Comparison of ENCODE assay signal across 8 cellular contexts in the genomic region with DNA sequence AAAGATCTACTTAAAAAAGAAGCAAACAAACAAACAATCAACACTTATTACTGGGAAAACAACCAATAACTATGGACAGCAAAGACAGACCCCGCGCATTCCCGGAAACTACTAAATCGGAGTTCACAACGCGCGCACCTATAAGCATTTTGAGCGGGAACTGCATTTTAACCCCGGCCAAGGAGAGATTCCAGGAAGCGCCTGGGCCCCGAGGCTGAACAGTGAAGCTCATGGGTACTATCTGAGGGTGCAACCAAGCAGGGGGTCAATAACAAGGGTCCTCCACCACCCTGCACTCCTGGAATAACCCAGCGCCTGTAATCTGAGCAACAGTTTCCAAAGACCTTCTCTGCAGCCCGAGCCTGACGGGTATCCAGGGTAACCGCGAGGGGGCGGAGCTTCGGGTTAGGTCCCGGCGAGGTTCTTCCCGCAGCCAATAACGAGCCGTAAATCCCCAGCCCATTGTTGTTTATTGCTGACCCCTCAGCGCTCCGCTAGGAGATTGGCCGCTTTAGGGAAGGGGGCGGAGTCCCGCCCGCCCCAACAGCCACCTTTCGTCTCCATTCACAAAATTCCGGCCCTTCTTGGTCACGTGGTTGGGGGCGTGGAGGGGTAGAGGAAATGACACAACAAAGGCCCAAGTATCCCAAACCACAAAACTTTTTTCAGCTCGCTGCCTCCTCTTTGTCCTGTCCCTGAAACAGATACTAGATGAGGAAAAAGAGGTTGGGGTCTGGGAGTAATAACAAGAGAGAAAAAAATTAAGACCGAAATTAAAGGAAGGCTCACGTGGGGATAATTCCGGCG. TPM values are rescaled to one million over a fixed set of nuclear protein-coding genes. Genes with fewer than 3 reads are reported as not detected.
DNase-seq lines count a peak whose midpoint lies in the region; ATAC-seq and TF ChIP-seq lines count a peak whose summit lies in the region.

No MANE protein-coding gene starts in this region.

- CTCF ChIA-PET in activated CD8-positive, alpha-beta T cell treated with anti-CD3 and anti-CD28 coated beads, Interleukin-2, amount 10 ng/mL, durations not matched to agents 7 days and 5 days (lab: Charles Lee) = no interaction called here

- 3 to 8% methylated on average over 14 to 35 of the region's 38 CpGs for WGBS in endodermal cell (ENCODE audit: insufficient coverage in 1 of 2, insufficient read length in 1 of 2), 2 experiments

- H3K36me3 ChIP-seq in endodermal cell (ENCODE audit: control insufficient read depth, insufficient read depth, low read length) = no peaks in the 10 kb centered on the region

- H3K4me3 ChIP-seq in AG09309 (ENCODE audit: control insufficient read depth, low read depth, low read length) (peak overlapping the region; percentile 87), endodermal cell (ENCODE audit: low read length) (peak overlapping the region; percentile 95)

- DNase-seq in AG09309 (ENCODE audit: low read depth) (peak; percentile 92), NCI-H748 treated with DMSO at 0.1 percent for 48 hours (lab: John Stamatoyannopoulos, UW) (peak; percentile 96), endodermal cell (peak; percentile 99), lung microvascular endothelial cell (ENCODE audit: low read depth in 2 of 2) (peak; percentile 97 to 98)
- peak; percentile 59 for DNase-seq in activated CD8-positive, alpha-beta T cell treated with anti-CD3 and anti-CD28 coated beads, Interleukin-2, amount 10 ng/mL, durations not matched to agents 7 days and 5 days
- peak; percentile 13 to 26 (median 21) for DNase-seq in stimulated activated CD4-positive, alpha-beta T cell treated with anti-CD3 and anti-CD28 coated beads, TNF-alpha, amount 100 ng/mL, for 1 hour (ENCODE audit: low read depth in 3 of 3, low spot score in 1 of 3)

- no peaks in the 10 kb centered on the region for H3K27me3 ChIP-seq in endodermal cell (ENCODE audit: control insufficient read depth, insufficient read depth, low read length, poor library complexity, severe bottlenecking)

- H3K9me3 ChIP-seq in endodermal cell (ENCODE audit: control insufficient read depth, low read length) = no peaks in the 10 kb centered on the region

- no peaks in the 10 kb centered on the region for H3K9me3 Mint-ChIP-seq in activated CD8-positive, alpha-beta T cell treated with anti-CD3 and anti-CD28 coated beads, Interleukin-2, amount 10 ng/mL, durations not matched to agents 7 days and 5 days (ENCODE audit: insufficient read depth)
- H3K9me3 Mint-ChIP-seq in endodermal cell = no peaks in the 10 kb centered on the region

- POLR2A ChIA-PET in activated CD8-positive, alpha-beta T cell treated with anti-CD3 and anti-CD28 coated beads, Interleukin-2, amount 10 ng/mL, durations not matched to agents 7 days and 5 days (lab: Charles Lee) = no interaction called here

- no peaks in the 10 kb centered on the region for H3K4me1 Mint-ChIP-seq in activated CD8-positive, alpha-beta T cell treated with anti-CD3 and anti-CD28 coated beads, Interleukin-2, amount 10 ng/mL, durations not matched to agents 7 days and 5 days (ENCODE audit: low read depth)
- H3K4me1 Mint-ChIP-seq in endodermal cell = peaks cover 8% of the 10 kb centered on the region

- H3K4me3 Mint-ChIP-seq in activated CD8-positive, alpha-beta T cell treated with anti-CD3 and anti-CD28 coated beads, Interleukin-2, amount 10 ng/mL, durations not matched to agents 7 days and 5 days = no peak overlapping the region
- H3K4me3 Mint-ChIP-seq in endodermal cell = no peak overlapping the region

- no peaks in the 10 kb centered on the region for H3K27me3 Mint-ChIP-seq in activated CD8-positive, alpha-beta T cell treated with anti-CD3 and anti-CD28 coated beads, Interleukin-2, amount 10 ng/mL, durations not matched to agents 7 days and 5 days (ENCODE audit: low read depth)
- no peaks in the 10 kb centered on the region for H3K27me3 Mint-ChIP-seq in endodermal cell (ENCODE audit: insufficient read depth)

- H3K9ac ChIP-seq in endodermal cell (ENCODE audit: extremely low read depth, low read length, poor library complexity, severe bottlenecking) = peak overlapping the region; percentile 81

- TF ChIP-seq CTCF in AG09309 (IDR thresholded peaks at IDR 0.05; ENCODE audit: control insufficient read depth, insufficient read depth, low read depth, low read length, missing control alignments) (no peak), endodermal cell (conservative IDR thresholded peaks at IDR 0.05) (no peak)

- peak overlapping the region; percentile 93 for H3K27ac ChIP-seq in endodermal cell (ENCODE audit: low read depth, low read length)

- peak; percentile 68 for ATAC-seq in GM19025 (IDR thresholded peaks at IDR 0.05; ENCODE audit: low read depth, unreplicated experiment)
- peak; percentile 78 for ATAC-seq in HG03460 (IDR thresholded peaks at IDR 0.05; ENCODE audit: unreplicated experiment)
- peak; percentile 80 for ATAC-seq in activated CD8-positive, alpha-beta T cell treated with anti-CD3 and anti-CD28 coated beads, Interleukin-2, amount 10 ng/mL, durations not matched to agents 7 days and 5 days

- H3K36me3 Mint-ChIP-seq in activated CD8-positive, alpha-beta T cell treated with anti-CD3 and anti-CD28 coated beads, Interleukin-2, amount 10 ng/mL, durations not matched to agents 7 days and 5 days (ENCODE audit: low read depth) = no peaks in the 10 kb centered on the region
- H3K36me3 Mint-ChIP-seq in endodermal cell (ENCODE audit: low read depth) = no peaks in the 10 kb centered on the region

- H3K27ac Mint-ChIP-seq in activated CD8-positive, alpha-beta T cell treated with anti-CD3 and anti-CD28 coated beads, Interleukin-2, amount 10 ng/mL, durations not matched to agents 7 days and 5 days = no peak overlapping the region
- no peak overlapping the region for H3K27ac Mint-ChIP-seq in endodermal cell

- H3K4me1 ChIP-seq in endodermal cell (ENCODE audit: control insufficient read depth, insufficient read depth, low read length) = no peaks in the 10 kb centered on the region

RNA-seq across cellular contexts. Expression of a gene that starts 1.7 kb away (rescaled TPM):
- total RNA-seq in activated CD8-positive, alpha-beta T cell treated with anti-CD3 and anti-CD28 coated beads, Interleukin-2, amount 10 ng/mL, durations not matched to agents 7 days and 5 days = under 1 TPM in 1 of 2 experiments, not detected in 1; 0.31 TPM
- total RNA-seq in endodermal cell (10 to 100 TPM; 15.8 to 31.2 TPM), lung microvascular endothelial cell (5.0 and 6.8 TPM in 2 replicates)
- polyA plus RNA-seq in endodermal cell (2013, experiment 1 of 2) = 43.7 TPM
- polyA plus RNA-seq in endodermal cell (2013, experiment 2 of 2) = 49.3 TPM

Comparison
In these comparisons a context has a peak if more than half of its experiments do, and no peak if none do; other contexts are left out.
1. Peak in every context shown above with its lines: DNase-seq, ATAC-seq, H3K4me3 ChIP-seq and H3K27ac ChIP-seq.
2. DNase-seq: peak in every context shown above with its lines; median percentile 99 in endodermal cell; 98 in lung microvascular endothelial cell; 96 in NCI-H748 treated with DMSO at 0.1 percent for 48 hours; 92 in AG09309; 59 in activated CD8-positive, alpha-beta T cell treated with anti-CD3 and anti-CD28 coated beads, Interleukin-2, amount 10 ng/mL, durations not matched to agents 7 days and 5 days; 21 in stimulated activated CD4-positive, alpha-beta T cell treated with anti-CD3 and anti-CD28 coated beads, TNF-alpha, amount 100 ng/mL, for 1 hour.